In the genomic region with DNA sequence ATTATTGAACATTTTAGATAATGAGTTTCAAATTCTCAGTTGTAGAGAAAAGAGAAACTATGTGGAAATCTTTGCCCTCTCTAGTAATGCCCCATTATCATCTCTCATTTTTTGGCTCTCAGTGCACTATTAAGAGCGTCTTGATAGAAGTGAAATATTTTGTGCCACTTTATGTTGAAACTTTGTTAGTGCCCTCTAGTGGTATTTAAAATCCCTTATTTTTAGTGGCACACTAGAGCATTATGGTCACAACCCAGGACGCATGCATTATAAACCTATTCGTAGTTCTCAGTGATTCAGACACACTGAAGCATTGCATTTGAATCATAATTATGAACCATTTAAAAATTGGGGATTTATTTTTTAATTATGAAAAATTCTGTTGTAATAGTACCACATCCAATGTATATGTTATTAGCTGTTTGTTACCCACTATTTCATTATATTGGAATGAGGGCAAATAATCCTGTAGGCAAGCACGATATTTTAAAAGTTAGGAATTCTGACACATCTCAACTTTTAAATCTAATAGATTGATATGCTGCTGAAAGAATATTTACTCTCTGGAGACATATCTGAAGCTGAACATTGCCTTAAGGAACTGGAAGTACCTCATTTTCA, we compare ENCODE assay signal across 8 cellular contexts. TPM values are rescaled to one million over a fixed set of nuclear protein-coding genes. Genes with fewer than 3 reads are reported as not detected.
DNase-seq lines count a peak whose midpoint lies in the region; ATAC-seq, FAIRE-seq and TF ChIP-seq lines count a peak whose summit lies in the region.

No MANE protein-coding gene starts in this region.

- H3K27ac Mint-ChIP-seq in CD4-positive, alpha-beta memory T cell = peak overlapping the region in 4 of 7 donors; percentile 0 to 43 (median 36)
- H3K27ac Mint-ChIP-seq in naive B cell = peak overlapping the region in 1 of 6 donors; percentile 51

- peak; percentile 79 for FAIRE-seq in endometrium (lab: Jason Lieb, UNC)

- peak overlapping the region; percentile 6 for H3K27ac ChIP-seq in CD4-positive, alpha-beta memory T cell (ENCODE audit: low read depth, low read length)
- H3K27ac ChIP-seq in Peyer's patch = no peak overlapping the region

- no peak for TF ChIP-seq POLR2A in Peyer's patch (IDR thresholded peaks at IDR 0.05)
- no peak for TF ChIP-seq POLR2A in GM18505 (IDR thresholded peaks at IDR 0.05; ENCODE audit: borderline replicate concordance, extremely low read depth, insufficient read depth, insufficient read length)

- no peaks in the 10 kb centered on the region for H3K9me3 ChIP-seq in CD4-positive, alpha-beta memory T cell (ENCODE audit: control insufficient read depth in 1 of 2, low read length in 2 of 2)
- H3K9me3 ChIP-seq in Peyer's patch = no peaks in the 10 kb centered on the region

- no peaks in the 10 kb centered on the region for H3K27me3 ChIP-seq in CD4-positive, alpha-beta memory T cell (ENCODE audit: insufficient read depth, low read length)
- H3K27me3 ChIP-seq in Peyer's patch = no peaks in the 10 kb centered on the region

- ATAC-seq in GM18861 (IDR thresholded peaks at IDR 0.05; ENCODE audit: unreplicated experiment) (peak; percentile 70), HG03520 (IDR thresholded peaks at IDR 0.05; ENCODE audit: unreplicated experiment) (peak; percentile 61), naive B cell (ENCODE audit: low read depth in 2 of 2) (peak; percentile 92 to 97), GM18505 (IDR thresholded peaks at IDR 0.05; ENCODE audit: unreplicated experiment) (no peak), HG02588 (IDR thresholded peaks at IDR 0.05; ENCODE audit: unreplicated experiment) (no peak)

- POLR2A ChIA-PET in CD4-positive, alpha-beta memory T cell (lab: Charles Lee; ENCODE audit: partially characterized antibody) = interaction anchor here (0.7 to 2.3 kb wide), 9 partner anchors 9 to 147 kb away, joined by 3 to 15 read pairs (median 5); a partner anchor contains a TSS

- peak; percentile 29 to 70 (median 66) for TF ChIP-seq CTCF in Peyer's patch (IDR thresholded peaks at IDR 0.05)

- peaks cover 49% of the 10 kb centered on the region for H3K4me1 ChIP-seq in CD4-positive, alpha-beta memory T cell (ENCODE audit: insufficient read depth, low read length)
- peaks cover 0 to 26% (median 0%) of the 10 kb centered on the region in 4 donors for H3K4me1 ChIP-seq in Peyer's patch

- no peak overlapping the region for H3K4me3 ChIP-seq in CD4-positive, alpha-beta memory T cell (ENCODE audit: low read length in 2 of 2)
- no peak overlapping the region for H3K4me3 ChIP-seq in Peyer's patch

- no peak overlapping the region for H3K4me3 Mint-ChIP-seq in CD4-positive, alpha-beta memory T cell
- H3K4me3 Mint-ChIP-seq in naive B cell = no peak overlapping the region

- peak in 4 of 5 donors; percentile 60 to 66 (median 64) for DNase-seq in CD4-positive, alpha-beta memory T cell
- DNase-seq in Peyer's patch (no peak), naive B cell (peak; percentile 50)

- peaks cover 43 to 73% of the 10 kb centered on the region in 2 donors for H3K36me3 Mint-ChIP-seq in CD4-positive, alpha-beta memory T cell
- peaks cover 10 to 24% of the 10 kb centered on the region in 2 donors for H3K36me3 Mint-ChIP-seq in naive B cell

- H3K36me3 ChIP-seq in CD4-positive, alpha-beta memory T cell (ENCODE audit: insufficient read depth, low read length) = peaks cover 48% of the 10 kb centered on the region
- peaks cover 0 to 88% (median 0%) of the 10 kb centered on the region in 3 donors for H3K36me3 ChIP-seq in Peyer's patch

- peaks cover 28 to 64% (median 50%) of the 10 kb centered on the region in 4 donors for H3K4me1 Mint-ChIP-seq in CD4-positive, alpha-beta memory T cell
- peaks cover 2 to 19% (median 18%) of the 10 kb centered on the region in 3 donors for H3K4me1 Mint-ChIP-seq in naive B cell

- H3K9me3 Mint-ChIP-seq in CD4-positive, alpha-beta memory T cell = no peaks in the 10 kb centered on the region
- no peaks in the 10 kb centered on the region for H3K9me3 Mint-ChIP-seq in naive B cell

- CTCF ChIA-PET in CD4-positive, alpha-beta memory T cell (lab: Charles Lee; ENCODE audit: partially characterized antibody) = interaction anchor here (0.6 to 6.5 kb wide), 28 partner anchors 9 to 296 kb away, joined by 3 to 72 read pairs (median 4); no protein-coding TSS in a partner anchor

- no peaks in the 10 kb centered on the region for H3K27me3 Mint-ChIP-seq in CD4-positive, alpha-beta memory T cell
- no peaks in the 10 kb centered on the region for H3K27me3 Mint-ChIP-seq in naive B cell

- intact Hi-C loops in CD4-positive, alpha-beta memory T cell (cut with micrococcal nuclease) = loop anchor here (1.0 to 10.0 kb wide), 5 partner anchors 25 to 701 kb away; a partner anchor contains a TSS

RNA-seq across cellular contexts. Expression of a gene that starts 21.9 kb away (rescaled TPM):
- 100 to 1,000 TPM; 358 to 376 TPM for total RNA-seq in CD4-positive, alpha-beta memory T cell
- 100 to 1,000 TPM; 329 to 494 TPM for polyA plus RNA-seq in CD4-positive, alpha-beta memory T cell
- total RNA-seq in Peyer's patch = 100 to 1,000 TPM; 301 to 538 (median 330) TPM
- 100 to 1,000 TPM; 197 to 439 (median 323) TPM for polyA plus RNA-seq in naive B cell (ENCODE audit: low read depth in 6 of 6)

RNA-seq across cellular contexts. Expression of a gene that starts 25.3 kb away (rescaled TPM):
- 10 to 100 TPM; 42.9 to 46.8 TPM for total RNA-seq in CD4-positive, alpha-beta memory T cell
- 10 to 100 TPM; 24.4 to 28.5 TPM for polyA plus RNA-seq in CD4-positive, alpha-beta memory T cell
- total RNA-seq in Peyer's patch = 10 to 100 TPM in 3 of 4 donors, 1 to 10 TPM in 1; 9.8 to 32.2 (median 14.5) TPM
- polyA plus RNA-seq in naive B cell (ENCODE audit: low read depth in 6 of 6) = 10 to 100 TPM; 10.6 to 22.4 (median 18.2) TPM

RNA-seq across cellular contexts. Expression of a gene that starts 25.7 kb away (rescaled TPM):
- total RNA-seq in CD4-positive, alpha-beta memory T cell = 10 to 100 TPM; 67.9 to 69.4 TPM
- polyA plus RNA-seq in CD4-positive, alpha-beta memory T cell = 10 to 100 TPM; 49.8 to 61.3 TPM
- total RNA-seq in Peyer's patch = 100 to 1,000 TPM in 1 of 4 donors, 10 to 100 TPM in 3; 38.6 to 124 (median 68.2) TPM
- 100 to 1,000 TPM in 5 of 6 donors, 10 to 100 TPM in 1; 92.5 to 139 (median 123) TPM for polyA plus RNA-seq in naive B cell (ENCODE audit: low read depth in 6 of 6)

Comparison
In these comparisons a context has a peak if more than half of its experiments do, and no peak if none do; other contexts are left out.
1. DNase-seq: peak in CD4-positive, alpha-beta memory T cell (4 of 5) and naive B cell (single experiment); none in Peyer's patch (0 of 3).
2. ATAC-seq: peak in GM18861 (single experiment), HG03520 (single experiment) and naive B cell (2 of 2); none in GM18505 (single experiment) and HG02588 (single experiment).